In genomic region chr1:92482665-92483441, GRCh38 we compare ENCODE assay signal across 8 cellular contexts. TPM values are rescaled to one million over a fixed set of nuclear protein-coding genes. Genes with fewer than 3 reads are reported as not detected.
A peak's percentile ranks its signal among the peaks of the same experiment; 100 is the strongest.
DNase-seq lines count a peak whose midpoint lies in the region; ATAC-seq lines count a peak whose summit lies in the region.

No MANE protein-coding gene starts in this region.

- POLR2A ChIA-PET in T-cell (lab: Charles Lee): interaction anchor here (0.6 to 1.0 kb wide), 3 partner anchors 11 to 169 kb away, joined by 3 to 7 read pairs (median 6); no protein-coding TSS in a partner anchor
- POLR2A ChIA-PET in naive thymus-derived CD8-positive, alpha-beta T cell (lab: Charles Lee): interaction anchor here (0.6 to 5.2 kb wide), 6 partner anchors 8 to 168 kb away, joined by 3 to 56 read pairs (median 4); no protein-coding TSS in a partner anchor

- peaks cover 39 to 46% (median 45%) of the 10 kb centered on the region in 3 donors for H3K4me1 Mint-ChIP-seq in T-cell
- H3K4me1 Mint-ChIP-seq in naive thymus-derived CD8-positive, alpha-beta T cell: peaks cover 15 to 52% (median 39%) of the 10 kb centered on the region in 4 donors

- DNase-seq in Right ventricle myocardium superior (peak; percentile 43), left ventricle myocardium superior (no peak), T-cell (peak in 23 of 34 experiments; percentile 10 to 54 (median 38)), ecto neural progenitor cell (ENCODE audit: low spot score) (peak; percentile 68), putamen (ENCODE audit: low spot score) (no peak)
- peak in 7 of 10 donors; percentile 22 to 64 (median 29) for DNase-seq in naive thymus-derived CD8-positive, alpha-beta T cell

- peak overlapping the region; percentile 89 to 98 (median 95) for H3K4me3 Mint-ChIP-seq in T-cell
- peak overlapping the region; percentile 86 to 97 (median 90) for H3K4me3 Mint-ChIP-seq in naive thymus-derived CD8-positive, alpha-beta T cell

- peak overlapping the region; percentile 80 to 95 for H3K27ac Mint-ChIP-seq in T-cell
- peak overlapping the region in 9 of 10 donors; percentile 44 to 85 (median 75) for H3K27ac Mint-ChIP-seq in naive thymus-derived CD8-positive, alpha-beta T cell

- CTCF ChIA-PET in T-cell (lab: Charles Lee): interaction anchor here (0.7 to 1.7 kb wide), 7 partner anchors 8 to 452 kb away, joined by 3 to 7 read pairs (median 4); no protein-coding TSS in a partner anchor

- intact Hi-C loops in Right ventricle myocardium superior (cut with DNase I): no loop called here
- intact Hi-C loops in left ventricle myocardium superior (cut with micrococcal nuclease): no loop called here

- peaks cover 20% of the 10 kb centered on the region for H3K36me3 Mint-ChIP-seq in T-cell
- H3K36me3 Mint-ChIP-seq in naive thymus-derived CD8-positive, alpha-beta T cell: peaks cover 0 to 25% (median 6%) of the 10 kb centered on the region in 3 donors

- H3K27me3 Mint-ChIP-seq in T-cell: peaks cover 0 to 5% of the 10 kb centered on the region in 2 donors
- H3K27me3 Mint-ChIP-seq in naive thymus-derived CD8-positive, alpha-beta T cell: no peaks in the 10 kb centered on the region

- ATAC-seq in Right ventricle myocardium superior (ENCODE audit: poor library complexity) (no peak), left ventricle myocardium superior (no peak), T-cell (replicated peaks in 1 of 4) (peak; percentile 21 to 34 (median 31)), HG03175 (IDR thresholded peaks at IDR 0.05; ENCODE audit: unreplicated experiment) (no peak), GM19467 (IDR thresholded peaks at IDR 0.05; ENCODE audit: unreplicated experiment) (no peak)
- ATAC-seq in naive thymus-derived CD8-positive, alpha-beta T cell: peak; percentile 11 to 12

- H3K9me3 Mint-ChIP-seq in T-cell: no peaks in the 10 kb centered on the region
- no peaks in the 10 kb centered on the region for H3K9me3 Mint-ChIP-seq in naive thymus-derived CD8-positive, alpha-beta T cell

RNA-seq across cellular contexts. Expression of gene GFI1, which starts 3.9 kb away (rescaled TPM):
- total RNA-seq in Right ventricle myocardium superior (0.19 TPM), left ventricle myocardium superior (0.30 TPM), T-cell (10 to 100 TPM; 13.8 to 25.7 (median 20.1) TPM)
- total RNA-seq in naive thymus-derived CD8-positive, alpha-beta T cell: 10 to 100 TPM; 18.2 to 22.4 TPM
- polyA plus RNA-seq in naive thymus-derived CD8-positive, alpha-beta T cell: 10 to 100 TPM in 1 of 3 donors, 1 to 10 TPM in 2; 5.6 to 12.4 (median 6.7) TPM

Comparison
In these comparisons a context has a peak if more than half of its experiments do, and no peak if none do; other contexts are left out.
1. DNase-seq: peak in Right ventricle myocardium superior (single experiment), T-cell (23 of 34), ecto neural progenitor cell (single experiment) and naive thymus-derived CD8-positive, alpha-beta T cell (7 of 10); none in left ventricle myocardium superior (single experiment) and putamen (single experiment).
2. ATAC-seq: peak in T-cell (4 of 4) and naive thymus-derived CD8-positive, alpha-beta T cell (2 of 2); none in Right ventricle myocardium superior (single experiment), left ventricle myocardium superior (single experiment), HG03175 (single experiment) and GM19467 (single experiment).
3. RNA of gene GFI1, which starts 3.9 kb away (total RNA-seq): 18.2 to 22.4 TPM in naive thymus-derived CD8-positive, alpha-beta T cell and 13.8 to 25.7 TPM in T-cell; 0.30 TPM in left ventricle myocardium superior (single experiment) and 0.19 TPM in Right ventricle myocardium superior (single experiment); every median in the first group is over 10 times any median in the second.